14 cellular contexts compared by ENCODE assay signal in the genomic region with DNA sequence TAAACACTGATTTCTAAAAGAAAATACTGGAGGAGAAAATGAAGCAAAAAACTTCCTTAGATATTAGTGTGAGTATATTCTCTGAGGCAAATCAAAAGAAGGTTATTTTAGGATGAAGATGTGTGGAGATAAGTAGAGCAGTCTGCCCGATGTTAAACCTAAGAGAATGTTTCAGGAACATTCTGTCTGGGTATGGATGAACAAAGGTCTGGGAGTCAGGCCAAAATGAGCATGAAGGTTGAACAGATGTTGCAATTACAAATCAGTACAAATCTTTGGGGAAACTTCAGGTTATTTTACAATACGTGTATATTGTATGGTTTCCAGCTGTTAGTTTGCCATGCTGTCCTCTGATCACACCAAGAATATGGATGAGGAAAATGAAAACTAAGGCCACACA. TPM values are rescaled to one million over a fixed set of nuclear protein-coding genes. Genes with fewer than 3 reads are reported as not detected.
DNase-seq lines count a peak whose midpoint lies in the region; ATAC-seq and TF ChIP-seq lines count a peak whose summit lies in the region.
"Had no signal": no experiment of that assay in that cellular context is flagged by ENCODE, and none has a peak within 500 bp of the region (broad histone marks: within the 10 kb centered on the region; RNA-seq: fewer than 3 reads in every experiment).

No MANE protein-coding gene starts in this region.

- H3K4me2 ChIP-seq in GM23248 (ENCODE audit: unreplicated experiment): no peak overlapping the region

- H3K9me3 ChIP-seq in GM23248 (ENCODE audit: low read depth) (no peaks in the 10 kb centered on the region), spleen (no peaks in the 10 kb centered on the region)

- H3K4me3 ChIP-seq in GM23248 (no peak overlapping the region), spleen (no peak overlapping the region)

- H4K20me1 ChIP-seq in GM23248 (ENCODE audit: insufficient read depth): no peaks in the 10 kb centered on the region

- H3K36me3 ChIP-seq in GM23248 (ENCODE audit: low read depth) (no peaks in the 10 kb centered on the region), spleen (no peaks in the 10 kb centered on the region)

- TF ChIP-seq POLR2A in spleen (IDR thresholded peaks at IDR 0.05): no peak

- 39 to 45% methylated on average over 2 of the region's 2 CpGs for WGBS in GM23248 (ENCODE audit: low coverage in 1 of 2, low lambda C conversion rate in 2 of 2, missing lambda C conversion rate in 2 of 2), 2 experiments
- 83 to 95% (median 85%) methylated on average over 2 of the region's 2 CpGs for WGBS in spleen, 5 donors

- DNase-seq in GM23248 (peak; percentile 42), LHCN-M2 (ENCODE audit: low read depth) (peak; percentile 11), fibroblast of gingiva (ENCODE audit: low read depth) (peak; percentile 32), left lobe of liver (ENCODE audit: low spot score) (no peak), spleen (no peak), NCI-H1694 treated with DMSO at 0.1 percent for 48 hours (lab: John Stamatoyannopoulos, UW) (no peak), T-helper 1 cell (no peak)
- DNase-seq: CD8-positive, alpha-beta T cell; COR-L47; DMS153; DMS79 treated with DMSO at 0.1 percent for 48 hours; EL; H7; IMR-90 had no signal

- no peaks in the 10 kb centered on the region for H3F3A ChIP-seq in GM23248 (ENCODE audit: insufficient read depth)

- H3K27me3 ChIP-seq in GM23248 (replicated peaks; ENCODE audit: insufficient read depth) (no peaks in the 10 kb centered on the region), spleen (replicated peaks in 1 of 7) (no peaks in the 10 kb centered on the region)

- in situ Hi-C loops in GM23248 (cut with MboI): no loop called here

- no peak for TF ChIP-seq CTCF in spleen (IDR thresholded peaks at IDR 0.05 in 8 of 11, conservative IDR thresholded peaks at IDR 0.05 in 3 of 11)

- H3K4me1 ChIP-seq in GM23248 (ENCODE audit: insufficient read depth) (no peaks in the 10 kb centered on the region), spleen (no peaks in the 10 kb centered on the region)

- no peaks in the 10 kb centered on the region for H3K79me2 ChIP-seq in GM23248 (ENCODE audit: insufficient read depth)

- H3K9me2 ChIP-seq in GM23248 (ENCODE audit: insufficient read depth): no peaks in the 10 kb centered on the region

- no peak overlapping the region for H3K9ac ChIP-seq in GM23248

- H3K27ac ChIP-seq in GM23248 (no peak overlapping the region), spleen (no peak overlapping the region)

- intact Hi-C loops in spleen (cut with DNase I; ENCODE audit: low total_unique reads): no loop called here

- ATAC-seq in left lobe of liver: peak; percentile 90
- ATAC-seq: CD8-positive, alpha-beta T cell had no signal

- no peak overlapping the region for H2AFZ ChIP-seq in GM23248

RNA-seq across cellular contexts. Expression of gene CEP78, which starts 14.4 kb away (rescaled TPM):
- total RNA-seq in GM23248 (2014; rRNA removed; shearing (Covaris generic)): 13.8 and 22.9 TPM in 2 replicates
- polyA plus RNA-seq in GM23248 (2016; fragmentation: Nextera tagmentation; extraction: Ambion mirVana) (9.1 and 10.1 TPM in 2 replicates), spleen (1 to 10 TPM; 7.1 to 8.0 (median 7.9) TPM)
- total RNA-seq in LHCN-M2 (2014; rRNA removed) (34.2 and 39.2 TPM in 2 replicates), left lobe of liver (10.8 TPM), spleen (10 to 100 TPM; 15.4 to 20.1 (median 17.0) TPM)
- polyA plus RNA-seq in LHCN-M2 (2012): 7.6 TPM

Comparison
In these comparisons a context has a peak if more than half of its experiments do, and no peak if none do; other contexts are left out.
1. DNase-seq: peak in GM23248 (single experiment), LHCN-M2 (single experiment) and fibroblast of gingiva (single experiment); none in left lobe of liver (single experiment), spleen (single experiment), NCI-H1694 treated with DMSO at 0.1 percent for 48 hours (single experiment) and T-helper 1 cell (0 of 5).